1 cellular context compared by ENCODE assay signal in genomic region chr20:46520976-46521579, GRCh38.
TF ChIP-seq lines count a peak whose summit lies in the region.

No MANE protein-coding gene starts in this region.

TF ChIP-seq in HepG2, 621 proteins besides CTCF, POLR2A, EP300 and RAD21 (continued from another document and continues in another):
- TF ChIP-seq ZNF484 (CRISPR knock-in tag; IDR thresholded peaks at IDR 0.05; ENCODE audit: borderline replicate concordance, low read depth) (no peak), MEF2D (CRISPR knock-in tag; IDR thresholded peaks at IDR 0.05) (no peak), KAT8 (CRISPR knock-in tag; IDR thresholded peaks at IDR 0.05) (0 out of 2 replicates have a peak, but pooled peaks have one; percentile 36), DMTF1 (CRISPR knock-in tag; IDR thresholded peaks at IDR 0.05) (no peak), ZNF234 (CRISPR knock-in tag; conservative IDR thresholded peaks at IDR 0.05) (no peak), ATF6 (CRISPR knock-in tag; conservative IDR thresholded peaks at IDR 0.05) (no peak), POGK (CRISPR knock-in tag; conservative IDR thresholded peaks at IDR 0.05) (no peak), PCBP2 (optimal IDR thresholded peaks at IDR 0.05; ENCODE audit: low read depth, low read length, poor library complexity, severe bottlenecking) (peak; percentile 93), ZNF317 (CRISPR knock-in tag; IDR thresholded peaks at IDR 0.05) (no peak), KDM2A (CRISPR knock-in tag; IDR thresholded peaks at IDR 0.05; ENCODE audit: borderline replicate concordance, low read depth) (peak; percentile 64; the same call in 1 of the 2 replicates), ZKSCAN8 (CRISPR knock-in tag; IDR thresholded peaks at IDR 0.05; ENCODE audit: borderline replicate concordance) (peak; percentile 59; the same call in 1 of the 2 replicates), ZNF776 (CRISPR knock-in tag; IDR thresholded peaks at IDR 0.05) (no peak), ZBTB49 (CRISPR knock-in tag; IDR thresholded peaks at IDR 0.05; ENCODE audit: borderline replicate concordance) (no peak; the same call in 1 of the 2 replicates), ZNF740 (CRISPR knock-in tag; IDR thresholded peaks at IDR 0.05) (no peak), PRPF4 (IDR thresholded peaks at IDR 0.05; ENCODE audit: low read depth, low read length, poor library complexity, severe bottlenecking) (no peak), IRF2 (CRISPR knock-in tag; IDR thresholded peaks at IDR 0.05) (peak; percentile 69; the same call in 1 of the 2 replicates), ZNF557 (CRISPR knock-in tag; IDR thresholded peaks at IDR 0.05) (no peak)
- TF ChIP-seq, protein P1, sequence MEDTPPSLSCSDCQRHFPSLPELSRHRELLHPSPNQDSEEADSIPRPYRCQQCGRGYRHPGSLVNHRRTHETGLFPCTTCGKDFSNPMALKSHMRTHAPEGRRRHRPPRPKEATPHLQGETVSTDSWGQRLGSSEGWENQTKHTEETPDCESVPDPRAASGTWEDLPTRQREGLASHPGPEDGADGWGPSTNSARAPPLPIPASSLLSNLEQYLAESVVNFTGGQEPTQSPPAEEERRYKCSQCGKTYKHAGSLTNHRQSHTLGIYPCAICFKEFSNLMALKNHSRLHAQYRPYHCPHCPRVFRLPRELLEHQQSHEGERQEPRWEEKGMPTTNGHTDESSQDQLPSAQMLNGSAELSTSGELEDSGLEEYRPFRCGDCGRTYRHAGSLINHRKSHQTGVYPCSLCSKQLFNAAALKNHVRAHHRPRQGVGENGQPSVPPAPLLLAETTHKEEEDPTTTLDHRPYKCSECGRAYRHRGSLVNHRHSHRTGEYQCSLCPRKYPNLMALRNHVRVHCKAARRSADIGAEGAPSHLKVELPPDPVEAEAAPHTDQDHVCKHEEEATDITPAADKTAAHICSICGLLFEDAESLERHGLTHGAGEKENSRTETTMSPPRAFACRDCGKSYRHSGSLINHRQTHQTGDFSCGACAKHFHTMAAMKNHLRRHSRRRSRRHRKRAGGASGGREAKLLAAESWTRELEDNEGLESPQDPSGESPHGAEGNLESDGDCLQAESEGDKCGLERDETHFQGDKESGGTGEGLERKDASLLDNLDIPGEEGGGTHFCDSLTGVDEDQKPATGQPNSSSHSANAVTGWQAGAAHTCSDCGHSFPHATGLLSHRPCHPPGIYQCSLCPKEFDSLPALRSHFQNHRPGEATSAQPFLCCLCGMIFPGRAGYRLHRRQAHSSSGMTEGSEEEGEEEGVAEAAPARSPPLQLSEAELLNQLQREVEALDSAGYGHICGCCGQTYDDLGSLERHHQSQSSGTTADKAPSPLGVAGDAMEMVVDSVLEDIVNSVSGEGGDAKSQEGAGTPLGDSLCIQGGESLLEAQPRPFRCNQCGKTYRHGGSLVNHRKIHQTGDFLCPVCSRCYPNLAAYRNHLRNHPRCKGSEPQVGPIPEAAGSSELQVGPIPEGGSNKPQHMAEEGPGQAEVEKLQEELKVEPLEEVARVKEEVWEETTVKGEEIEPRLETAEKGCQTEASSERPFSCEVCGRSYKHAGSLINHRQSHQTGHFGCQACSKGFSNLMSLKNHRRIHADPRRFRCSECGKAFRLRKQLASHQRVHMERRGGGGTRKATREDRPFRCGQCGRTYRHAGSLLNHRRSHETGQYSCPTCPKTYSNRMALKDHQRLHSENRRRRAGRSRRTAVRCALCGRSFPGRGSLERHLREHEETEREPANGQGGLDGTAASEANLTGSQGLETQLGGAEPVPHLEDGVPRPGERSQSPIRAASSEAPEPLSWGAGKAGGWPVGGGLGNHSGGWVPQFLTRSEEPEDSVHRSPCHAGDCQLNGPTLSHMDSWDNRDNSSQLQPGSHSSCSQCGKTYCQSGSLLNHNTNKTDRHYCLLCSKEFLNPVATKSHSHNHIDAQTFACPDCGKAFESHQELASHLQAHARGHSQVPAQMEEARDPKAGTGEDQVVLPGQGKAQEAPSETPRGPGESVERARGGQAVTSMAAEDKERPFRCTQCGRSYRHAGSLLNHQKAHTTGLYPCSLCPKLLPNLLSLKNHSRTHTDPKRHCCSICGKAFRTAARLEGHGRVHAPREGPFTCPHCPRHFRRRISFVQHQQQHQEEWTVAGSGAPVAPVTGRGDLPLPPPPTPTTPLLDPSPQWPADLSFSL (CRISPR knock-in tag; IDR thresholded peaks at IDR 0.05) = no peak
- TF ChIP-seq, protein P2, sequence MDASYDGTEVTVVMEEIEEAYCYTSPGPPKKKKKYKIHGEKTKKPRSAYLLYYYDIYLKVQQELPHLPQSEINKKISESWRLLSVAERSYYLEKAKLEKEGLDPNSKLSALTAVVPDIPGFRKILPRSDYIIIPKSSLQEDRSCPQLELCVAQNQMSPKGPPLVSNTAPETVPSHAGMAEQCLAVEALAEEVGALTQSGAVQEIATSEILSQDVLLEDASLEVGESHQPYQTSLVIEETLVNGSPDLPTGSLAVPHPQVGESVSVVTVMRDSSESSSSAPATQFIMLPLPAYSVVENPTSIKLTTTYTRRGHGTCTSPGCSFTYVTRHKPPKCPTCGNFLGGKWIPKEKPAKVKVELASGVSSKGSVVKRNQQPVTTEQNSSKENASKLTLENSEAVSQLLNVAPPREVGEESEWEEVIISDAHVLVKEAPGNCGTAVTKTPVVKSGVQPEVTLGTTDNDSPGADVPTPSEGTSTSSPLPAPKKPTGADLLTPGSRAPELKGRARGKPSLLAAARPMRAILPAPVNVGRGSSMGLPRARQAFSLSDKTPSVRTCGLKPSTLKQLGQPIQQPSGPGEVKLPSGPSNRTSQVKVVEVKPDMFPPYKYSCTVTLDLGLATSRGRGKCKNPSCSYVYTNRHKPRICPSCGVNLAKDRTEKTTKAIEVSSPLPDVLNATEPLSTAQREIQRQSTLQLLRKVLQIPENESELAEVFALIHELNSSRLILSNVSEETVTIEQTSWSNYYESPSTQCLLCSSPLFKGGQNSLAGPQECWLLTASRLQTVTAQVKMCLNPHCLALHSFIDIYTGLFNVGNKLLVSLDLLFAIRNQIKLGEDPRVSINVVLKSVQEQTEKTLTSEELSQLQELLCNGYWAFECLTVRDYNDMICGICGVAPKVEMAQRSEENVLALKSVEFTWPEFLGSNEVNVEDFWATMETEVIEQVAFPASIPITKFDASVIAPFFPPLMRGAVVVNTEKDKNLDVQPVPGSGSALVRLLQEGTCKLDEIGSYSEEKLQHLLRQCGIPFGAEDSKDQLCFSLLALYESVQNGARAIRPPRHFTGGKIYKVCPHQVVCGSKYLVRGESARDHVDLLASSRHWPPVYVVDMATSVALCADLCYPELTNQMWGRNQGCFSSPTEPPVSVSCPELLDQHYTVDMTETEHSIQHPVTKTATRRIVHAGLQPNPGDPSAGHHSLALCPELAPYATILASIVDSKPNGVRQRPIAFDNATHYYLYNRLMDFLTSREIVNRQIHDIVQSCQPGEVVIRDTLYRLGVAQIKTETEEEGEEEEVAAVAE (CRISPR knock-in tag; IDR thresholded peaks at IDR 0.05; ENCODE audit: borderline replicate concordance) = 0 out of 2 replicates have a peak, but pooled peaks have one; percentile 33
- TF ChIP-seq, protein P3, sequence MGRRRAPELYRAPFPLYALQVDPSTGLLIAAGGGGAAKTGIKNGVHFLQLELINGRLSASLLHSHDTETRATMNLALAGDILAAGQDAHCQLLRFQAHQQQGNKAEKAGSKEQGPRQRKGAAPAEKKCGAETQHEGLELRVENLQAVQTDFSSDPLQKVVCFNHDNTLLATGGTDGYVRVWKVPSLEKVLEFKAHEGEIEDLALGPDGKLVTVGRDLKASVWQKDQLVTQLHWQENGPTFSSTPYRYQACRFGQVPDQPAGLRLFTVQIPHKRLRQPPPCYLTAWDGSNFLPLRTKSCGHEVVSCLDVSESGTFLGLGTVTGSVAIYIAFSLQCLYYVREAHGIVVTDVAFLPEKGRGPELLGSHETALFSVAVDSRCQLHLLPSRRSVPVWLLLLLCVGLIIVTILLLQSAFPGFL (CRISPR knock-in tag; IDR thresholded peaks at IDR 0.05) = no peak
- TF ChIP-seq, protein P4, sequence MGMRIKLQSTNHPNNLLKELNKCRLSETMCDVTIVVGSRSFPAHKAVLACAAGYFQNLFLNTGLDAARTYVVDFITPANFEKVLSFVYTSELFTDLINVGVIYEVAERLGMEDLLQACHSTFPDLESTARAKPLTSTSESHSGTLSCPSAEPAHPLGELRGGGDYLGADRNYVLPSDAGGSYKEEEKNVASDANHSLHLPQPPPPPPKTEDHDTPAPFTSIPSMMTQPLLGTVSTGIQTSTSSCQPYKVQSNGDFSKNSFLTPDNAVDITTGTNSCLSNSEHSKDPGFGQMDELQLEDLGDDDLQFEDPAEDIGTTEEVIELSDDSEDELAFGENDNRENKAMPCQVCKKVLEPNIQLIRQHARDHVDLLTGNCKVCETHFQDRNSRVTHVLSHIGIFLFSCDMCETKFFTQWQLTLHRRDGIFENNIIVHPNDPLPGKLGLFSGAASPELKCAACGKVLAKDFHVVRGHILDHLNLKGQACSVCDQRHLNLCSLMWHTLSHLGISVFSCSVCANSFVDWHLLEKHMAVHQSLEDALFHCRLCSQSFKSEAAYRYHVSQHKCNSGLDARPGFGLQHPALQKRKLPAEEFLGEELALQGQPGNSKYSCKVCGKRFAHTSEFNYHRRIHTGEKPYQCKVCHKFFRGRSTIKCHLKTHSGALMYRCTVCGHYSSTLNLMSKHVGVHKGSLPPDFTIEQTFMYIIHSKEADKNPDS (CRISPR knock-in tag; IDR thresholded peaks at IDR 0.05) = no peak
